20 cellular contexts compared by ENCODE assay signal in the genomic region with DNA sequence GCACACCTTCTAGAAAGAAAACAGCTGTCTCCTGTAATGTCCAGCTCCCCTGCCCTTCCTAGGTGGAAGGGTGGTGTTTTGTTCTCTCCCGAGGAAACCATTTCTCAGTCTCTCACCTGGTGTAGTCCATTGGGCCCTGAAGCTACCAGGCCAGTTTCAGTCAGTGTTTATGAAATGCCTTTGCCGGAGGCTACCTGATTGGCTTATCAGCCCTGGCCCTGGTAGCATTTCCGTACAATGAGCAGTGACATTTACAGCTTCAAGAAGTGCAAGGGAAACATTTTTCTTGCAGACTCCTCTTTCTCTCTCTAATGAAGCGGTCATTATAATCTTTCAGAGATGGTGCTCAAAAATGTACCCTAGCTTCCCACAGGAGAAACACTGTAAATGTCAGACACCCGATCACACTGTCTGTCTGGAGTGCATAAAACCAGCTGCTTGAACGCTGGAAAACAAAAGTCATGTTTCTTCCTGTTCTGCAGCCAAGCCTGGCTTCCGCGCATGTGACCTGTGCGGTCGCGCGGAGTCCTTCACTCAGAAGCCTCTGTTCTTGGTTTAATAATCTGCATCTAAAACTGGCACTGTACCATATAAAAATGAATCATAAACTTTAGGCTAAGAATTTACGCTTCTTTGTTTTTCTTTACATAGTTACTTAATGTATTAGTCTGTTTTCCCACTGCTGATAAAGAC. TPM values are rescaled to one million over a fixed set of nuclear protein-coding genes. Genes with fewer than 3 reads are reported as not detected.
DNase-seq lines count a peak whose midpoint lies in the region; ATAC-seq, FAIRE-seq and TF ChIP-seq lines count a peak whose summit lies in the region.
"Had no signal": no experiment of that assay in that cellular context is flagged by ENCODE, and none has a peak within 500 bp of the region (broad histone marks: within the 10 kb centered on the region; RNA-seq: fewer than 3 reads in every experiment).

No MANE protein-coding gene starts in this region.

- peak; percentile 30 for DNase-seq in activated CD4-positive, alpha-beta T cell treated with anti-CD3 and anti-CD28 coated beads, Interleukin-2, amount 50 U/mL, for 1 hour
- DNase-seq in activated CD4-positive, alpha-beta T cell treated with anti-CD3 and anti-CD28 coated beads for 48 hours: no peak
- peak; percentile 21 for DNase-seq in DMS79 (lab: John Stamatoyannopoulos, UW)
- peak; percentile 50 for DNase-seq in bronchial epithelial cell (ENCODE audit: low read depth)
- no peak for DNase-seq in pancreas
- DNase-seq in nephron progenitor cell: no peak
- no peak for DNase-seq in osteoblast (ENCODE audit: insufficient read length, low spot score, missing footprints)
- DNase-seq: activated B cell treated with CpG ODN at 0.5 μM for 24 hours, Calu3, NCI-H1436, NCI-H2171 treated with DMSO at 0.1 percent for 48 hours, NCI-H774, T-helper 17 cell had no signal

- no peak overlapping the region for H3K27ac Mint-ChIP-seq in nephron progenitor cell
- H3K27ac Mint-ChIP-seq: activated B cell treated with CpG ODN at 0.5 μM for 24 hours; B cell; stimulated activated memory B cell treated with anti-CD40 and anti-IgM and Interleukin-4, amounts not matched to agents 10 μg/mL and 1 μg/mL and 100 μg/mL, for 72 hours; T-helper 17 cell had no signal

- H3K4me1 ChIP-seq in pancreas (no peaks in the 10 kb centered on the region), osteoblast (ENCODE audit: insufficient read depth, low read length) (no peaks in the 10 kb centered on the region)
- H3K4me1 ChIP-seq: upper lobe of left lung had no signal

- H3K27me3 ChIP-seq in bronchial epithelial cell (ENCODE audit: control insufficient read depth, insufficient read depth, low read length) (peaks cover 4% of the 10 kb centered on the region), pancreas (no peaks in the 10 kb centered on the region), osteoblast (ENCODE audit: insufficient read depth, low read length) (no peaks in the 10 kb centered on the region)
- H3K27me3 ChIP-seq: upper lobe of left lung had no signal

- no peak overlapping the region for H3K4me3 Mint-ChIP-seq in nephron progenitor cell
- H3K4me3 Mint-ChIP-seq: activated B cell treated with CpG ODN at 0.5 μM for 24 hours; B cell; stimulated activated memory B cell treated with anti-CD40 and anti-IgM and Interleukin-4, amounts not matched to agents 10 μg/mL and 1 μg/mL and 100 μg/mL, for 72 hours; T-helper 17 cell had no signal

- 69 to 72% methylated on average over 13 of the region's 13 CpGs for WGBS in pancreas, 2 donors

- intact Hi-C loops in pancreas (cut with DNase I): no loop called here

- peaks cover 55% of the 10 kb centered on the region for H3K4me1 Mint-ChIP-seq in nephron progenitor cell
- H3K4me1 Mint-ChIP-seq: activated B cell treated with CpG ODN at 0.5 μM for 24 hours; B cell; stimulated activated memory B cell treated with anti-CD40 and anti-IgM and Interleukin-4, amounts not matched to agents 10 μg/mL and 1 μg/mL and 100 μg/mL, for 72 hours; T-helper 17 cell had no signal

- no peak overlapping the region for H3K4me2 ChIP-seq in osteoblast (ENCODE audit: insufficient read depth, low read length)

- ATAC-seq in pancreas (peak in 3 of 4 donors; percentile 48 to 57 (median 53)), HG02852 (IDR thresholded peaks at IDR 0.05; ENCODE audit: unreplicated experiment) (no peak)
- ATAC-seq: esophagus mucosa; HepG2; sciatic nerve; stimulated activated memory B cell treated with anti-CD40 and anti-IgM and Interleukin-4, amounts not matched to agents 10 μg/mL and 1 μg/mL and 100 μg/mL, for 72 hours; T-helper 17 cell had no signal

- H3K27me3 Mint-ChIP-seq in nephron progenitor cell (ENCODE audit: low read depth, poor library complexity): peaks cover 33% of the 10 kb centered on the region

- TF ChIP-seq CTCF in bronchial epithelial cell (IDR thresholded peaks at IDR 0.05; ENCODE audit: insufficient read depth, low read length, severe bottlenecking) (no peak), pancreas (IDR thresholded peaks at IDR 0.05) (no peak), nephron progenitor cell (IDR thresholded peaks at IDR 0.05) (no peak), osteoblast (IDR thresholded peaks at IDR 0.05; ENCODE audit: extremely low read depth, low read depth, low read length) (no peak)

- H3K79me2 ChIP-seq in osteoblast (ENCODE audit: insufficient read depth, low read length): no peaks in the 10 kb centered on the region

- H3K27ac ChIP-seq in pancreas (no peak overlapping the region), osteoblast (ENCODE audit: low read depth, low read length) (no peak overlapping the region)
- H3K27ac ChIP-seq: upper lobe of left lung had no signal

- H3K4me3 ChIP-seq in bronchial epithelial cell (ENCODE audit: low read depth, low read length) (no peak overlapping the region), pancreas (no peak overlapping the region), osteoblast (ENCODE audit: insufficient read depth, low read length) (no peak overlapping the region)
- H3K4me3 ChIP-seq: upper lobe of left lung had no signal

- peak; percentile 76 for FAIRE-seq in bronchial epithelial cell (lab: Jason Lieb, UNC)
- no peak for FAIRE-seq in pancreas (lab: Jason Lieb, UNC)
- FAIRE-seq: HepG2 had no signal

- no peaks in the 10 kb centered on the region for H3K9me3 ChIP-seq in pancreas
- H3K9me3 ChIP-seq in osteoblast (ENCODE audit: low read depth, low read length): no peaks in the 10 kb centered on the region

- H4K20me1 ChIP-seq in osteoblast (ENCODE audit: insufficient read depth, low read length): no peaks in the 10 kb centered on the region

- H2AFZ ChIP-seq in osteoblast (ENCODE audit: low read length): no peak overlapping the region

- H3K36me3 Mint-ChIP-seq in nephron progenitor cell (ENCODE audit: low read depth): peaks cover 5% of the 10 kb centered on the region
- H3K36me3 Mint-ChIP-seq: stimulated activated memory B cell treated with anti-CD40 and anti-IgM and Interleukin-4, amounts not matched to agents 10 μg/mL and 1 μg/mL and 100 μg/mL, for 72 hours had no signal

- H3K36me3 ChIP-seq in bronchial epithelial cell (ENCODE audit: control insufficient read depth, insufficient read depth, low read length) (no peaks in the 10 kb centered on the region), pancreas (no peaks in the 10 kb centered on the region), osteoblast (ENCODE audit: insufficient read depth, low read length) (no peaks in the 10 kb centered on the region)
- H3K36me3 ChIP-seq: upper lobe of left lung had no signal

- peaks cover 9% of the 10 kb centered on the region for H3K9me3 Mint-ChIP-seq in nephron progenitor cell
- H3K9me3 Mint-ChIP-seq: stimulated activated memory B cell treated with anti-CD40 and anti-IgM and Interleukin-4, amounts not matched to agents 10 μg/mL and 1 μg/mL and 100 μg/mL, for 72 hours had no signal

RNA-seq across cellular contexts. Expression of a gene that starts 28.4 kb away (rescaled TPM):
- total RNA-seq in bronchial epithelial cell: 9.0 and 14.2 TPM in 2 replicates
- 10 to 100 TPM in 1 of 6 donors, 1 to 10 TPM in 5; 5.8 to 10.0 (median 7.5) TPM for total RNA-seq in pancreas
- polyA plus RNA-seq in pancreas: 10 to 100 TPM in 1 of 2 donors, 1 to 10 TPM in 1; 10.0 to 12.4 TPM
- total RNA-seq in osteoblast: 29.8 and 31.1 TPM in 2 replicates

Comparison
In these comparisons a context has a peak if more than half of its experiments do, and no peak if none do; other contexts are left out.
1. DNase-seq: peak in activated CD4-positive, alpha-beta T cell treated with anti-CD3 and anti-CD28 coated beads, Interleukin-2, amount 50 U/mL, for 1 hour (single experiment), DMS79 (single experiment) and bronchial epithelial cell (single experiment); none in activated CD4-positive, alpha-beta T cell treated with anti-CD3 and anti-CD28 coated beads for 48 hours (single experiment), pancreas (0 of 6), nephron progenitor cell (single experiment) and osteoblast (single experiment).